ENCODE assay signal across 7 cellular contexts in the genomic region with DNA sequence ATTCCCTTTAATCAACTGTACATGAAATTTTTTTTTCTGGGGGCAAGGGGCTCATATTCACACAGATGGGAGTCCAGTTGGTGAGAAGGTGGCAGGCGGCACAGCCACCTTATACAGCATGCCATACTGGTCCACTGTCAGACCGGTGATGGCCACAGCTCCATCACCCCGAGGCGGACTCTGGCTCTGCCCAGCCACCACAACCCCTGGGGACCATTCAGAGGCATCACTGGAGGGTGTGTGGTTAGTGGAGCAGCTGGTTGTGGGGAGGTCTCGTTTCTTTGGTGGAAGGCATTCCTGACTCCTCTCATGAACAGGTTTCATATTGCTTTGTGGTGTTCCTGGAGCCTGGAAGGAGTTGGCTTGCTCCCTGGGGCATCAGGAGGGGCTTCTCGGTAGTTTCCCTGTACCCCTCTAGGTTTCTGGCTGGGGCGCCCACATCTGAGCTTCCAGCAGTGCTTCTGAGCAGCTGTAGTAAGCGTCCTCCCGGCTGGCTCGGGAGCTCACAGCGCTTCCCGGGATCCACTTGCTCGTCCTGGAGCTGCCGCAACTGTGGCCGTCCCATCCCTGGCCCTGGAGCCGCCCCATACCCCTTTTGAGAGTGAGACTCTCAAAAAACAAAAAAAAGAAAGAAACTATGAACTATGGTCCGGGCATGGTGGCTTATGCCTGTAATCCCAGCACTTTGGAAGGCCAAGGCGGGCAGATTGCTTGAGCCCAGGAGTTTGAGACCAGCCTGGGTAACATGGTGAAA. TPM values are rescaled to one million over a fixed set of nuclear protein-coding genes. Genes with fewer than 3 reads are reported as not detected.
DNase-seq lines count a peak whose midpoint lies in the region; ATAC-seq, FAIRE-seq and TF ChIP-seq lines count a peak whose summit lies in the region.
"Not testable (repeated sequence)": the region's sequence is repeated elsewhere in the genome, so short reads cannot be mapped to it uniquely, and the experiment has no call there.

No MANE protein-coding gene starts in this region.

- H2BK5ac ChIP-seq in mesendoderm (ENCODE audit: low read length), result not testable (repeated sequence)

- H3K79me1 ChIP-seq in mesendoderm (ENCODE audit: low read length), result not testable (repeated sequence)

- H2BK15ac ChIP-seq in mesendoderm (replicated peaks; ENCODE audit: low read depth), result not testable (repeated sequence)

- H3K23ac ChIP-seq in mesendoderm (ENCODE audit: low read length), result not testable (repeated sequence)

- H3K4ac ChIP-seq in mesendoderm (ENCODE audit: low read depth, low read length), result peak overlapping the region; percentile 27

- peaks cover 19% of the 10 kb centered on the region for H3F3A ChIP-seq in PC-3 (ENCODE audit: low read length, unreplicated experiment)

- H4K8ac ChIP-seq in mesendoderm (ENCODE audit: low read depth, low read length), result not testable (repeated sequence)

- H3K36me3 ChIP-seq in BLaER1 (peaks cover 35% of the 10 kb centered on the region), K562 (ENCODE audit: control insufficient read depth, insufficient read depth, low read length) (peaks cover 31% of the 10 kb centered on the region)
- H3K36me3 ChIP-seq in PC-3 (ENCODE audit: low read depth, low read length); SJCRH30; mesendoderm (ENCODE audit: control insufficient read depth, insufficient read depth, low read length): not testable (repeated sequence)

- intact Hi-C loops in PC-3 (cut with micrococcal nuclease) (loop anchor here (1.0 to 10.0 kb wide), 2 partner anchors 10 to 326 kb away; a partner anchor contains a TSS), K562 (cut with micrococcal nuclease) (loop anchor here (5.0 kb wide), 1 partner anchor 88 kb away; no protein-coding TSS in a partner anchor)

- not testable (repeated sequence) for H3K27ac ChIP-seq in BLaER1; SJCRH30; K562 (ENCODE audit: extremely low read depth, low read depth, low read length); mesendoderm (ENCODE audit: low read depth, low read length)
- peak overlapping the region; percentile 46 for H3K27ac ChIP-seq in PC-3 (ENCODE audit: low read length)

- not testable (repeated sequence) for H4K5ac ChIP-seq in mesendoderm (ENCODE audit: low read length)

- H3K9me3 ChIP-seq in BLaER1; PC-3 (ENCODE audit: low read length); SJCRH30 (replicated peaks); K562 (replicated peaks; ENCODE audit: control insufficient read depth, insufficient read depth, low read depth, low read length): not testable (repeated sequence)

- not testable (repeated sequence) for H3K9me3 Mint-ChIP-seq in osteocyte (ENCODE audit: unreplicated experiment); type B pancreatic cell

- H2BK120ac ChIP-seq in mesendoderm (ENCODE audit: low read depth, low read length), result not testable (repeated sequence)

- TF ChIP-seq CTCF in PC-3 (conservative IDR thresholded peaks at IDR 0.05; ENCODE audit: low read depth, low read length); K562 (IDR thresholded peaks at IDR 0.05 in 2 of 3, conservative IDR thresholded peaks at IDR 0.05 in 1 of 3; ENCODE audit: insufficient read depth in 2 of 3, low read depth in 1 of 3, low read length in 3 of 3); osteocyte (IDR thresholded peaks at IDR 0.05); type B pancreatic cell (conservative IDR thresholded peaks at IDR 0.05): not testable (repeated sequence)

- not testable (repeated sequence) for H3K9me2 ChIP-seq in PC-3 (replicated peaks; ENCODE audit: low read length)

- 90% methylated on average over 15 of the region's 18 CpGs for WGBS in K562 (ENCODE audit: insufficient coverage, low coverage, missing lambda C conversion rate)
- no CpG with 5 or more reads among the region's 18 CpGs for WGBS in mesendoderm (ENCODE audit: extremely low coverage, insufficient coverage, low lambda C conversion rate)

- not testable (repeated sequence) for BruUV-seq in PC-3 (replicated peaks; lab: Mats Ljungman, UMichigan); K562 (replicated peaks; lab: Mats Ljungman, UMichigan)

- H3K4me1 Mint-ChIP-seq in osteocyte (ENCODE audit: unreplicated experiment), result peaks cover 22% of the 10 kb centered on the region
- H3K4me1 Mint-ChIP-seq in type B pancreatic cell (ENCODE audit: unreplicated experiment), result peaks cover 14% of the 10 kb centered on the region

- not testable (repeated sequence) for DNase-seq in PC-3; K562 (ENCODE audit: extremely low read depth in 1 of 4, low spot score in 3 of 4); mesendoderm
- DNase-seq in SJCRH30 (peak; percentile 44 to 63), osteocyte (ENCODE audit: extremely low spot score, unreplicated experiment) (peak; percentile 64), type B pancreatic cell (ENCODE audit: extremely low spot score, unreplicated experiment) (peak; percentile 34)

- H3K27me3 Mint-ChIP-seq in osteocyte (ENCODE audit: unreplicated experiment); type B pancreatic cell: not testable (repeated sequence)

- in situ Hi-C loops in K562 (cut with MboI), result not testable (repeated sequence)

- H3K4me3 ChIP-seq in BLaER1; PC-3 (ENCODE audit: low read length); SJCRH30; K562; mesendoderm (ENCODE audit: low read length): not testable (repeated sequence)

- CTCF ChIA-PET in PC-3 (lab: Charles Lee); K562 (lab: Yijun Ruan, JAX; ENCODE audit: low intra/inter-chr PET ratio): not testable (repeated sequence)

- H2AFZ ChIP-seq in PC-3 (ENCODE audit: low read length); K562 (ENCODE audit: low read depth, low read length): not testable (repeated sequence)

- not testable (repeated sequence) for H3K9ac ChIP-seq in BLaER1; PC-3 (ENCODE audit: low read length); K562 (ENCODE audit: insufficient read depth in 1 of 2, low read depth in 2 of 2, low read length in 2 of 2); mesendoderm (ENCODE audit: low read length)

- H3K36me3 Mint-ChIP-seq in osteocyte (ENCODE audit: unreplicated experiment); type B pancreatic cell: not testable (repeated sequence)

- H3K18ac ChIP-seq in mesendoderm (ENCODE audit: low read length), result not testable (repeated sequence)

- not testable (repeated sequence) for TF ChIP-seq POLR2A in K562 (conservative IDR thresholded peaks at IDR 0.05)

- peaks cover 39% of the 10 kb centered on the region for H3K79me2 ChIP-seq in PC-3 (ENCODE audit: low read length)
- H3K79me2 ChIP-seq in K562 (ENCODE audit: control insufficient read depth, insufficient read depth, low read length), result peaks cover 42% of the 10 kb centered on the region
- H3K79me2 ChIP-seq in mesendoderm (ENCODE audit: control insufficient read depth, insufficient read depth, low read length), result not testable (repeated sequence)

- TF ChIP-seq EP300 in K562 (IDR thresholded peaks at IDR 0.05; ENCODE audit: low read length), result not testable (repeated sequence)

- not testable (repeated sequence) for H2AK5ac ChIP-seq in mesendoderm (ENCODE audit: low read length)

- H3K4me2 ChIP-seq in BLaER1, result peak overlapping the region; percentile 12; the same call in 1 of the 2 replicates
- H3K4me2 ChIP-seq in PC-3 (ENCODE audit: low read length), result peak overlapping the region; percentile 79
- not testable (repeated sequence) for H3K4me2 ChIP-seq in K562 (ENCODE audit: insufficient read depth, low read length); mesendoderm (ENCODE audit: low read length)

- H3K4me1 ChIP-seq in BLaER1, result peaks cover 31% of the 10 kb centered on the region
- peaks cover 36% of the 10 kb centered on the region for H3K4me1 ChIP-seq in PC-3 (ENCODE audit: insufficient read depth, low read length)
- H3K4me1 ChIP-seq in SJCRH30, result not testable (repeated sequence)
- H3K4me1 ChIP-seq in K562 (replicated peaks in 1 of 2; ENCODE audit: control insufficient read depth in 2 of 2, insufficient read depth in 2 of 2, low read length in 2 of 2), result peaks cover 5 to 17% of the 10 kb centered on the region in 2 experiments; a peak in 3 of 5 replicates
- H3K4me1 ChIP-seq in mesendoderm (ENCODE audit: control insufficient read depth, low read depth, low read length), result peaks cover 13% of the 10 kb centered on the region

- not testable (repeated sequence) for H3K9me1 ChIP-seq in K562 (ENCODE audit: control insufficient read depth, insufficient read depth, low read length)

- H3K56ac ChIP-seq in mesendoderm (ENCODE audit: low read length), result not testable (repeated sequence)

- H3K4me3 Mint-ChIP-seq in osteocyte (ENCODE audit: unreplicated experiment); type B pancreatic cell: not testable (repeated sequence)

- not testable (repeated sequence) for H3K27me3 ChIP-seq in BLaER1; PC-3 (ENCODE audit: low read length); SJCRH30; K562 (ENCODE audit: control insufficient read depth in 2 of 2, insufficient read depth in 2 of 2, low read length in 2 of 2); mesendoderm (ENCODE audit: insufficient read depth, low read length, poor library complexity)

- not testable (repeated sequence) for TF ChIP-seq RAD21 in K562 (CRISPR knock-in tag; conservative IDR thresholded peaks at IDR 0.05 in 1 of 2, IDR thresholded peaks at IDR 0.05 in 1 of 2)

- FAIRE-seq in K562 (lab: Jason Lieb, UNC), result not testable (repeated sequence)

- POLR2A ChIA-PET in PC-3 (lab: Charles Lee; ENCODE audit: unreplicated experiment), result interaction anchor here (1.3 kb wide), 1 partner anchor 41 kb away, joined by 5 read pairs; a partner anchor contains a TSS
- POLR2A ChIA-PET in K562 (lab: Yijun Ruan, JAX), result interaction anchor here (6.3 kb wide), 1 partner anchor 8 kb away, joined by 118 read pairs; no protein-coding TSS in a partner anchor

- not testable (repeated sequence) for H4K20me1 ChIP-seq in BLaER1; PC-3 (ENCODE audit: low read length); K562 (replicated peaks; ENCODE audit: control insufficient read depth, insufficient read depth, low read length)

- not testable (repeated sequence) for ATAC-seq in PC-3, K562

- not testable (repeated sequence) for H3K27ac Mint-ChIP-seq in osteocyte (ENCODE audit: unreplicated experiment); type B pancreatic cell

RNA-seq across cellular contexts. Expression of a gene that starts 3.5 kb away (rescaled TPM):
- total RNA-seq in PC-3 (2014; rRNA removed), result 285 and 325 TPM in 2 replicates
- total RNA-seq in SJCRH30 (2014; rRNA removed; shearing (Covaris generic)), result 89.4 and 92.2 TPM in 2 replicates
- total RNA-seq in K562 (2011; cell fraction: chromatin; rRNA removed; ENCODE audit: low replicate concordance), result 185 and 253 TPM in 2 replicates
- 121 and 131 TPM in 2 replicates for total RNA-seq in K562 (2011; cell fraction: nucleolus; rRNA removed)
- 132 and 136 TPM in 2 replicates for total RNA-seq in K562 (2011; cell fraction: nucleoplasm; rRNA removed)
- total RNA-seq in K562 (2014; rRNA removed), result 70.5 and 99.4 TPM in 2 replicates
- total RNA-seq in K562 (2014; rRNA removed; fragmentation: Illumina TruSeq; extraction: Trizol), result 48.6 and 48.7 TPM in 2 replicates
- 55.5 and 59.4 TPM in 2 replicates for total RNA-seq in K562 (2015; rRNA removed; fragmentation: Illumina TruSeq; extraction: Trizol)
- total RNA-seq in K562 (2021), result 103 and 115 TPM in 2 replicates
- 97.4 and 150 TPM in 2 replicates for polyA plus RNA-seq in K562 (2011; rRNA removed)
- 116 and 140 TPM in 2 replicates for polyA plus RNA-seq in K562 (2011; cell fraction: cytosol; rRNA removed)
- 227 TPM in 2 replicates for polyA plus RNA-seq in K562 (2011; cell fraction: nucleus; rRNA removed)
- 94.4 and 137 TPM in 2 replicates for polyA plus RNA-seq in K562 (2012)
- 108 and 110 TPM in 2 replicates for polyA plus RNA-seq in K562 (2014; fragmentation: Illumina TruSeq; extraction: Trizol)
- polyA plus RNA-seq in K562 (2014; fragmentation: Nextera tagmentation; extraction: Ambion mirVana), result 10 to 100 TPM; 19.0 to 88.4 TPM
- 64.7 and 68.8 TPM in 2 replicates for polyA plus RNA-seq in K562 (2014; rRNA removed)
- polyA minus RNA-seq in K562 (2011; rRNA and poly(A)+ RNA removed), result 164 and 184 TPM in 2 replicates
- 98.3 and 102 TPM in 2 replicates for polyA minus RNA-seq in K562 (2011; cell fraction: cytosol; rRNA and poly(A)+ RNA removed)
- 40.7 and 54.6 TPM in 2 replicates for polyA minus RNA-seq in K562 (2011; cell fraction: nucleus; rRNA and poly(A)+ RNA removed)
- polyA plus RNA-seq in mesendoderm (2013, experiment 1 of 2), result 31.2 TPM
- 32.6 TPM for polyA plus RNA-seq in mesendoderm (2013, experiment 2 of 2)
- 64.1 and 64.2 TPM in 2 replicates for total RNA-seq in osteocyte
- total RNA-seq in type B pancreatic cell (ENCODE audit: low replicate concordance), result 75.5 and 90.3 TPM in 2 replicates

RNA-seq across cellular contexts. Expression of a gene that starts 41.2 kb away (rescaled TPM):
- 199 and 238 TPM in 2 replicates for total RNA-seq in PC-3 (2014; rRNA removed)
- total RNA-seq in SJCRH30 (2014; rRNA removed; shearing (Covaris generic)), result 78.2 and 79.1 TPM in 2 replicates
- 21.6 and 37.5 TPM in 2 replicates for total RNA-seq in K562 (2011; cell fraction: chromatin; rRNA removed; ENCODE audit: low replicate concordance)
- 20.1 and 25.8 TPM in 2 replicates for total RNA-seq in K562 (2011; cell fraction: nucleolus; rRNA removed)
- 37.9 and 46.2 TPM in 2 replicates for total RNA-seq in K562 (2011; cell fraction: nucleoplasm; rRNA removed)
- total RNA-seq in K562 (2014; rRNA removed), result 82.9 and 130 TPM in 2 replicates
- 68.2 and 79.6 TPM in 2 replicates for total RNA-seq in K562 (2014; rRNA removed; fragmentation: Illumina TruSeq; extraction: Trizol)
- total RNA-seq in K562 (2015; rRNA removed; fragmentation: Illumina TruSeq; extraction: Trizol), result 69.6 and 83.4 TPM in 2 replicates
- 52.9 and 54.9 TPM in 2 replicates for total RNA-seq in K562 (2021)
- 84.9 and 110 TPM in 2 replicates for polyA plus RNA-seq in K562 (2011; rRNA removed)
- polyA plus RNA-seq in K562 (2011; cell fraction: cytosol; rRNA removed), result 54.8 and 55.0 TPM in 2 replicates
- 33.4 and 48.1 TPM in 2 replicates for polyA plus RNA-seq in K562 (2011; cell fraction: nucleus; rRNA removed)
- 70.3 and 131 TPM in 2 replicates for polyA plus RNA-seq in K562 (2012)
- polyA plus RNA-seq in K562 (2014; fragmentation: Illumina TruSeq; extraction: Trizol), result 59.5 and 75.0 TPM in 2 replicates
- 100 to 1,000 TPM in 1 of 2 experiments, 10 to 100 TPM in 1; 89.7 to 114 TPM for polyA plus RNA-seq in K562 (2014; fragmentation: Nextera tagmentation; extraction: Ambion mirVana)
- polyA plus RNA-seq in K562 (2014; rRNA removed), result 126 and 135 TPM in 2 replicates
- 21.0 and 21.1 TPM in 2 replicates for polyA minus RNA-seq in K562 (2011; rRNA and poly(A)+ RNA removed)
- 11.0 and 14.1 TPM in 2 replicates for polyA minus RNA-seq in K562 (2011; cell fraction: cytosol; rRNA and poly(A)+ RNA removed)
- polyA minus RNA-seq in K562 (2011; cell fraction: nucleus; rRNA and poly(A)+ RNA removed), result 11.0 and 27.2 TPM in 2 replicates
- polyA plus RNA-seq in mesendoderm (2013, experiment 1 of 2), result 149 TPM
- 149 TPM for polyA plus RNA-seq in mesendoderm (2013, experiment 2 of 2)
- 19.9 and 22.3 TPM in 2 replicates for total RNA-seq in osteocyte
- total RNA-seq in type B pancreatic cell (ENCODE audit: low replicate concordance), result 32.6 and 37.1 TPM in 2 replicates

RNA-seq across cellular contexts. Expression of a gene that starts 42.8 kb away (rescaled TPM):
- 15.0 and 18.2 TPM in 2 replicates for total RNA-seq in PC-3 (2014; rRNA removed)
- 2.2 and 2.7 TPM in 2 replicates for total RNA-seq in SJCRH30 (2014; rRNA removed; shearing (Covaris generic))
- total RNA-seq in K562 (2011; cell fraction: chromatin; rRNA removed; ENCODE audit: low replicate concordance), result 22.4 and 44.9 TPM in 2 replicates
- total RNA-seq in K562 (2011; cell fraction: nucleolus; rRNA removed), result 12.0 and 15.7 TPM in 2 replicates
- total RNA-seq in K562 (2011; cell fraction: nucleoplasm; rRNA removed), result 23.0 and 30.7 TPM in 2 replicates
- total RNA-seq in K562 (2014; rRNA removed), result 1.2 and 3.5 TPM in 2 replicates
- 3.7 and 5.3 TPM in 2 replicates for total RNA-seq in K562 (2014; rRNA removed; fragmentation: Illumina TruSeq; extraction: Trizol)
- total RNA-seq in K562 (2015; rRNA removed; fragmentation: Illumina TruSeq; extraction: Trizol), result 6.1 and 6.2 TPM in 2 replicates
- 5.1 and 5.6 TPM in 2 replicates for total RNA-seq in K562 (2021)
- 7.5 and 10.1 TPM in 2 replicates for polyA plus RNA-seq in K562 (2011; rRNA removed)
- polyA plus RNA-seq in K562 (2011; cell fraction: cytosol; rRNA removed), result 4.1 and 5.4 TPM in 2 replicates
- polyA plus RNA-seq in K562 (2011; cell fraction: nucleus; rRNA removed), result 35.9 and 45.0 TPM in 2 replicates
- polyA plus RNA-seq in K562 (2012), result 3.9 and 9.2 TPM in 2 replicates
- polyA plus RNA-seq in K562 (2014; fragmentation: Illumina TruSeq; extraction: Trizol), result 5.4 and 7.0 TPM in 2 replicates
- under 1 TPM; 0.32 to 0.66 TPM for polyA plus RNA-seq in K562 (2014; fragmentation: Nextera tagmentation; extraction: Ambion mirVana)
- 5.0 and 6.8 TPM in 2 replicates for polyA plus RNA-seq in K562 (2014; rRNA removed)
- polyA minus RNA-seq in K562 (2011; rRNA and poly(A)+ RNA removed), result 5.3 and 5.7 TPM in 2 replicates
- 1.2 and 2.4 TPM in 2 replicates for polyA minus RNA-seq in K562 (2011; cell fraction: cytosol; rRNA and poly(A)+ RNA removed)
- 4.8 and 9.8 TPM in 2 replicates for polyA minus RNA-seq in K562 (2011; cell fraction: nucleus; rRNA and poly(A)+ RNA removed)
- polyA plus RNA-seq in mesendoderm (2013, experiment 1 of 2), result 1.6 TPM
- polyA plus RNA-seq in mesendoderm (2013, experiment 2 of 2), result 1.1 TPM
- 5.9 and 8.1 TPM in 2 replicates for total RNA-seq in osteocyte
- total RNA-seq in type B pancreatic cell (ENCODE audit: low replicate concordance), result 4.7 and 10.3 TPM in 2 replicates

RNA-seq across cellular contexts. Expression of a gene that starts 44.7 kb away (rescaled TPM):
- 152 and 173 TPM in 2 replicates for total RNA-seq in PC-3 (2014; rRNA removed)
- total RNA-seq in SJCRH30 (2014; rRNA removed; shearing (Covaris generic)), result 36.5 and 41.1 TPM in 2 replicates
- 202 and 543 TPM in 2 replicates for total RNA-seq in K562 (2011; cell fraction: chromatin; rRNA removed; ENCODE audit: low replicate concordance)
- 249 and 295 TPM in 2 replicates for total RNA-seq in K562 (2011; cell fraction: nucleolus; rRNA removed)
- total RNA-seq in K562 (2011; cell fraction: nucleoplasm; rRNA removed), result 177 and 202 TPM in 2 replicates
- 21.9 and 34.2 TPM in 2 replicates for total RNA-seq in K562 (2014; rRNA removed)
- total RNA-seq in K562 (2014; rRNA removed; fragmentation: Illumina TruSeq; extraction: Trizol), result 14.9 and 15.0 TPM in 2 replicates
- 26.7 and 30.0 TPM in 2 replicates for total RNA-seq in K562 (2015; rRNA removed; fragmentation: Illumina TruSeq; extraction: Trizol)
- 43.4 and 45.6 TPM in 2 replicates for total RNA-seq in K562 (2021)
- polyA plus RNA-seq in K562 (2011; rRNA removed), result 35.1 and 76.4 TPM in 2 replicates
- 51.3 and 87.4 TPM in 2 replicates for polyA plus RNA-seq in K562 (2011; cell fraction: cytosol; rRNA removed)
- polyA plus RNA-seq in K562 (2011; cell fraction: nucleus; rRNA removed), result 367 and 476 TPM in 2 replicates
- polyA plus RNA-seq in K562 (2012), result 41.4 and 84.7 TPM in 2 replicates
- 40.7 and 51.3 TPM in 2 replicates for polyA plus RNA-seq in K562 (2014; fragmentation: Illumina TruSeq; extraction: Trizol)
- 1 to 10 TPM; 5.6 to 6.2 TPM for polyA plus RNA-seq in K562 (2014; fragmentation: Nextera tagmentation; extraction: Ambion mirVana)
- polyA plus RNA-seq in K562 (2014; rRNA removed), result 38.4 and 47.8 TPM in 2 replicates
- 34.3 and 47.0 TPM in 2 replicates for polyA minus RNA-seq in K562 (2011; rRNA and poly(A)+ RNA removed)
- polyA minus RNA-seq in K562 (2011; cell fraction: cytosol; rRNA and poly(A)+ RNA removed), result 38.9 and 42.1 TPM in 2 replicates
- 56.4 and 72.0 TPM in 2 replicates for polyA minus RNA-seq in K562 (2011; cell fraction: nucleus; rRNA and poly(A)+ RNA removed)
- 20.4 TPM for polyA plus RNA-seq in mesendoderm (2013, experiment 1 of 2)
- polyA plus RNA-seq in mesendoderm (2013, experiment 2 of 2), result 22.1 TPM
- 164 and 186 TPM in 2 replicates for total RNA-seq in osteocyte
- 131 and 139 TPM in 2 replicates for total RNA-seq in type B pancreatic cell (ENCODE audit: low replicate concordance)
